ENCODE assay signal across 20 cellular contexts in the genomic region with DNA sequence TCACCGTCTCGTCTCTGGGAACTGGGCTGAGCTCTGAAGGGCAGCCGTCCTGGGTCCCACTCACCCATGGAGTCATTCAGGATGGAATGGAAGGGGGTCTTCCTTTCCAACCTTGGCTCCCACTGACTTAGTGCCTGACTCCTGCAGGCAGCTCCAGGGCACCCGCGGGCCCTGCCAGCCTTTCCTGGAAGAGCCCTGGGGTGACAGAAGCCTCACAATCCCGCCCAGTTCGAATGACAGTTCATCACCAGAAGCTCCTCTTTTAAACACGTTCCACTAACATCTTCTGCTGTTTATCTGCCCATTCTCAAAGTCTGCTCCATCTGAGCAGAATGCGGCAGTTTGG.
DNase-seq lines count a peak whose midpoint lies in the region; TF ChIP-seq lines count a peak whose summit lies in the region.
"Had no signal": no experiment of that assay in that cellular context is flagged by ENCODE, and none has a peak within 500 bp of the region (broad histone marks: within the 10 kb centered on the region; RNA-seq: fewer than 3 reads in every experiment).

No MANE protein-coding gene starts in this region.

- H3K27me3 Mint-ChIP-seq in chondrocyte (ENCODE audit: low read depth) (no peaks in the 10 kb centered on the region), nephron (ENCODE audit: low read depth) (no peaks in the 10 kb centered on the region)
- H3K27me3 Mint-ChIP-seq in activated T-cell treated with anti-CD3 and anti-CD28 coated beads, Interleukin-2, amount 50 U/mL, for 24 hours = peaks cover 5% of the 10 kb centered on the region
- H3K27me3 Mint-ChIP-seq: memory B cell, T-helper 17 cell had no signal

- H3K4me3 Mint-ChIP-seq in chondrocyte (ENCODE audit: unreplicated experiment) (no peak overlapping the region), nephron (no peak overlapping the region)
- H3K4me3 Mint-ChIP-seq in activated T-cell treated with anti-CD3 and anti-CD28 coated beads, Interleukin-2, amount 50 U/mL, for 24 hours = no peak overlapping the region
- H3K4me3 Mint-ChIP-seq: activated T-cell treated with anti-CD3 and anti-CD28 coated beads, Interleukin-2, amount 50 U/mL, for 72 hours; memory B cell; T-helper 17 cell had no signal

- H3K9me3 Mint-ChIP-seq in chondrocyte (ENCODE audit: low read depth) (no peaks in the 10 kb centered on the region), nephron (no peaks in the 10 kb centered on the region)
- H3K9me3 Mint-ChIP-seq in activated T-cell treated with anti-CD3 and anti-CD28 coated beads, Interleukin-2, amount 50 U/mL, for 24 hours = no peaks in the 10 kb centered on the region
- H3K9me3 Mint-ChIP-seq: activated T-cell treated with anti-CD3 and anti-CD28 coated beads, Interleukin-2, amount 50 U/mL, for 72 hours; memory B cell; WTC11 had no signal

- TF ChIP-seq EP300 in transverse colon (IDR thresholded peaks at IDR 0.05; ENCODE audit: low read depth) = no peak

- no peaks in the 10 kb centered on the region for H3K36me3 ChIP-seq in HUES48 (ENCODE audit: control insufficient read depth, insufficient read depth, low read length)
- no peaks in the 10 kb centered on the region for H3K36me3 ChIP-seq in transverse colon
- H3K36me3 ChIP-seq: ascending aorta, suprapubic skin had no signal

- H3K27ac ChIP-seq in HUES48 (ENCODE audit: low read depth, low read length) (peak overlapping the region; percentile 65), transverse colon (peak overlapping the region; percentile 63 to 79 (median 70))
- H3K27ac ChIP-seq: GM23248, PC-9, SJSA1, suprapubic skin had no signal

- WGBS in transverse colon (ENCODE audit: low coverage in 1 of 2), 2 donors = 63 to 80% methylated on average over 1 to 9 of the region's 9 CpGs

- TF ChIP-seq POLR2A in transverse colon (IDR thresholded peaks at IDR 0.05) = no peak

- H3K27ac Mint-ChIP-seq in chondrocyte (ENCODE audit: unreplicated experiment) = peak overlapping the region; percentile 82
- H3K27ac Mint-ChIP-seq in nephron = peak overlapping the region in 2 of 3 experiments; percentile 88 to 96
- H3K27ac Mint-ChIP-seq in activated T-cell treated with anti-CD3 and anti-CD28 coated beads, Interleukin-2, amount 50 U/mL, for 24 hours = no peak overlapping the region
- H3K27ac Mint-ChIP-seq: activated T-cell treated with anti-CD3 and anti-CD28 coated beads, Interleukin-2, amount 50 U/mL, for 72 hours; memory B cell; T-helper 17 cell had no signal

- H3K4me1 ChIP-seq in HUES48 (ENCODE audit: control insufficient read depth, insufficient read depth, low read length) (peaks cover 23% of the 10 kb centered on the region), transverse colon (peaks cover 14 to 58% (median 32%) of the 10 kb centered on the region in 4 donors)

- no peak for DNase-seq in chondrocyte (ENCODE audit: low spot score)
- no peak for DNase-seq in transverse colon
- DNase-seq in NCI-H446 (lab: John Stamatoyannopoulos, UW) = no peak
- no peak for DNase-seq in activated T-cell treated with anti-CD3 and anti-CD28 coated beads, Interleukin-2, amount 50 U/mL, for 24 hours
- no peak for DNase-seq in NCI-H1436 treated with DMSO at 0.1 percent for 48 hours (lab: John Stamatoyannopoulos, UW)
- DNase-seq: activated naive CD4-positive, alpha-beta T cell treated with anti-CD3 and anti-CD28 coated beads, Interleukin-2, amount 50 U/mL, for 16 hours; activated T-cell treated with anti-CD3 and anti-CD28 coated beads, Interleukin-2, amount 50 U/mL, for 72 hours; NCI-H2171 treated with DMSO at 0.1 percent for 48 hours; PC-9; spleen; stimulated activated CD8-positive, alpha-beta memory T cell treated with anti-CD3 and anti-CD28 coated beads, Interleukin-4, amount 100 ng/mL, for 48 hours; T-helper 17 cell had no signal

- H3K4me1 Mint-ChIP-seq in chondrocyte (ENCODE audit: low read depth) (peaks cover 48% of the 10 kb centered on the region), nephron (peaks cover 17% of the 10 kb centered on the region)
- no peaks in the 10 kb centered on the region for H3K4me1 Mint-ChIP-seq in activated T-cell treated with anti-CD3 and anti-CD28 coated beads, Interleukin-2, amount 50 U/mL, for 24 hours (ENCODE audit: low read depth)

- intact Hi-C loops in transverse colon (cut with DNase I; ENCODE audit: low total_unique reads) = no loop called here

- H3K4me3 ChIP-seq in HUES48 (ENCODE audit: low read depth, low read length) (no peak overlapping the region), transverse colon (no peak overlapping the region)
- H3K4me3 ChIP-seq: ascending aorta, GM23248, PC-9, SJSA1, spleen, suprapubic skin had no signal

- H3K9me3 ChIP-seq in HUES48 (ENCODE audit: control insufficient read depth, insufficient read depth, low read length) = no peaks in the 10 kb centered on the region
- H3K9me3 ChIP-seq in transverse colon = no peaks in the 10 kb centered on the region
- H3K9me3 ChIP-seq: ascending aorta, SJSA1, spleen, suprapubic skin had no signal

- no peak overlapping the region for H3K9ac ChIP-seq in HUES48 (ENCODE audit: low read depth, low read length)
- H3K9ac ChIP-seq: GM23248 had no signal

- H3K36me3 Mint-ChIP-seq in chondrocyte (ENCODE audit: low read depth) (peaks cover 22% of the 10 kb centered on the region), nephron (ENCODE audit: low read depth) (peaks cover 20% of the 10 kb centered on the region)
- no peaks in the 10 kb centered on the region for H3K36me3 Mint-ChIP-seq in activated T-cell treated with anti-CD3 and anti-CD28 coated beads, Interleukin-2, amount 50 U/mL, for 24 hours (ENCODE audit: low read depth)
- H3K36me3 Mint-ChIP-seq: WTC11 had no signal

- in situ Hi-C loops in transverse colon (cut with MboI; ENCODE audit: low pct_ligation_motif_present in 1 of 4, low pct_unique_long_range_greater_than_20kb in 1 of 4, low sequenced_read_pairs in 3 of 4) = loop anchor here in 1 of 4 donors (25.0 kb wide), 1 partner anchor 116 kb away; a partner anchor contains a TSS

- no peak for TF ChIP-seq CTCF in chondrocyte (IDR thresholded peaks at IDR 0.05)
- no peak for TF ChIP-seq CTCF in nephron (IDR thresholded peaks at IDR 0.05; ENCODE audit: unreplicated experiment in 3 of 3)
- TF ChIP-seq CTCF in transverse colon (IDR thresholded peaks at IDR 0.05) = no peak

- H3K27me3 ChIP-seq in HUES48 (ENCODE audit: control insufficient read depth, insufficient read depth, low read length) (no peaks in the 10 kb centered on the region), transverse colon (no peaks in the 10 kb centered on the region)
- H3K27me3 ChIP-seq: ascending aorta, SJSA1, spleen, suprapubic skin had no signal
